ENCODE assay signal across 19 cellular contexts in the genomic region with DNA sequence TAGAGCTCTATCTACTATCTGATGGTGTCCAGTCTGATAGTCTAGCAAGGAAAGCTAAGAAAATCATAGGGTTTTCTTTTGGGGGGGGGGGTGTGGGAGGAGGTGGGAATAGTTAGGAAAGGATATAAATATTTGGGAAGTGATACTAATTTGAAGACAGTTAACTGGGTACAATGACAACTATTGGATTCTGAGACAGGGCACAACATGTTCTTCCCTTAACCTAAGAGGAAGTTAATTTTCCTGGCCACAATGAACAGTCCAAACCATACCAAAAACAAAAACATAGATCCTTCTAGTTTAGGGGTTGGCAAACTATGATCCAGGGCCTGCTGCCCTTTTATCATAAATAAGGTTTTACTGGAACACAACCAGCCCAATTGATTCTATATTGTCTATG. TPM values are rescaled to one million over a fixed set of nuclear protein-coding genes. Genes with fewer than 3 reads are reported as not detected.
"Had no signal": no experiment of that assay in that cellular context is flagged by ENCODE, and none has a peak within 500 bp of the region (broad histone marks: within the 10 kb centered on the region; RNA-seq: fewer than 3 reads in every experiment).

No MANE protein-coding gene starts in this region.

- H3K4me1 Mint-ChIP-seq: naive thymus-derived CD4-positive, alpha-beta T cell had no signal

- H3K27me3 Mint-ChIP-seq: naive thymus-derived CD4-positive, alpha-beta T cell; type B pancreatic cell had no signal

- H3K27ac ChIP-seq: esophagus muscularis mucosa, gastrocnemius medialis, suprapubic skin, thyroid gland, vagina had no signal

- H3K4me3 ChIP-seq: coronary artery, esophagus muscularis mucosa, gastrocnemius medialis, heart right ventricle, left lung, suprapubic skin, thyroid gland, vagina had no signal

- ATAC-seq: left lung; naive thymus-derived CD4-positive, alpha-beta T cell had no signal

- DNase-seq: effector CD8-positive, alpha-beta T cell; gastrocnemius medialis; heart right ventricle; hypothalamus; islet precursor cell; left lung; naive thymus-derived CD4-positive, alpha-beta T cell; posterior cingulate gyrus; small intestine; stimulated activated CD4-positive, alpha-beta T cell treated with anti-CD3 and anti-CD28 coated beads, Interleukin-2, amount 100 ng/mL, for 48 hours; stimulated activated naive CD4-positive, alpha-beta T cell treated with Interleukin-2 at 50 U/mL for 16 hours; thyroid gland had no signal

- H3K4me3 Mint-ChIP-seq: naive thymus-derived CD4-positive, alpha-beta T cell; type B pancreatic cell had no signal

- H3K27ac Mint-ChIP-seq: naive thymus-derived CD4-positive, alpha-beta T cell; type B pancreatic cell had no signal

- H3K9me3 ChIP-seq: esophagus muscularis mucosa, gastrocnemius medialis, heart right ventricle, left lung, suprapubic skin, thyroid gland, vagina had no signal

- H3K4me1 ChIP-seq: esophagus muscularis mucosa, gastrocnemius medialis, suprapubic skin, thyroid gland, vagina had no signal

- FAIRE-seq: endometrium, small intestine had no signal

- H3K27me3 ChIP-seq: esophagus muscularis mucosa, gastrocnemius medialis, heart right ventricle, left lung, suprapubic skin, thyroid gland, vagina had no signal

- H3K9me3 Mint-ChIP-seq: naive thymus-derived CD4-positive, alpha-beta T cell; type B pancreatic cell had no signal

RNA-seq across cellular contexts. Expression of a gene that starts 10.0 kb away (rescaled TPM):
- total RNA-seq: osteocyte had no signal
